17 cellular contexts compared by ENCODE assay signal in the genomic region with DNA sequence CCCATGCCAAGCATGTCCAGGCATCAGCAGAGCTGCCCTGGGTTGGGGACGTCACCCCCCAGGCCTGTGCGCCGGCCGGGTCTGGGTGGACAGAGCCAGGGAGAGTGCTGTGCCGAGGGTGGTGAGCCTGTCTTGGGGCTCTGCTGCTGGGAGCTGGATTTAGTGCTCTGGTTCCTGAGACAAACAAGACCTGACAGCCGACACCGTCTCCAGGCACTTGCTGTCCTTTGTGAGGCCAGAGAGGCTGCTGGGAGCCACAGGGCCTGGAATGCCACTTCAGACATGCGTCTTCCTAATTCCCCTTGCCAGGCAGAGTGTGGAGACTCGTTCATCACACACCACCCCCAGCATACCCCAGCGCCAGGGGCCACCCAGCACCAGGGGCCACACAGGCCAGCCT.
DNase-seq lines count a peak whose midpoint lies in the region; ATAC-seq and TF ChIP-seq lines count a peak whose summit lies in the region.
"Had no signal": no experiment of that assay in that cellular context is flagged by ENCODE, and none has a peak within 500 bp of the region (broad histone marks: within the 10 kb centered on the region; RNA-seq: fewer than 3 reads in every experiment).

No MANE protein-coding gene starts in this region.

- peaks cover 40% of the 10 kb centered on the region for H3K36me3 ChIP-seq in cardiac muscle cell
- H3K36me3 ChIP-seq in mesodermal cell (ENCODE audit: control insufficient read depth, insufficient read depth, low read length): peaks cover 65% of the 10 kb centered on the region

- H3K4me1 ChIP-seq in cardiac muscle cell (ENCODE audit: low read depth) (peaks cover 20% of the 10 kb centered on the region), mesodermal cell (ENCODE audit: control insufficient read depth, insufficient read depth, low read length, poor library complexity, severe bottlenecking) (peaks cover 4% of the 10 kb centered on the region)
- H3K4me1 ChIP-seq: A549 had no signal

- no peaks in the 10 kb centered on the region for H3K27me3 ChIP-seq in cardiac muscle cell
- H3K27me3 ChIP-seq: SJSA1 had no signal

- peak overlapping the region; percentile 60; the same call in 1 of the 2 replicates for H3K27ac Mint-ChIP-seq in WTC11
- H3K27ac Mint-ChIP-seq in stimulated activated effector memory CD8-positive, alpha-beta T cell treated with anti-CD3 and anti-CD28 coated beads, Interleukin-12 subunit alpha, Interleukin-12 subunit beta, amount 100 ng/mL, for 72 hours: peak overlapping the region; percentile 34

- POLR2A ChIA-PET in WTC11 (lab: Charles Lee): no interaction called here

- ATAC-seq in WTC11 (no peak), sciatic nerve (no peak)
- no peak for ATAC-seq in stimulated activated effector memory CD8-positive, alpha-beta T cell treated with anti-CD3 and anti-CD28 coated beads, Interleukin-12 subunit alpha, Interleukin-12 subunit beta, amount 100 ng/mL, for 72 hours
- ATAC-seq: A549 had no signal

- no peak overlapping the region for H3K4me3 Mint-ChIP-seq in WTC11
- no peak overlapping the region for H3K4me3 Mint-ChIP-seq in stimulated activated effector memory CD8-positive, alpha-beta T cell treated with anti-CD3 and anti-CD28 coated beads, Interleukin-12 subunit alpha, Interleukin-12 subunit beta, amount 100 ng/mL, for 72 hours

- H3K27ac ChIP-seq in cardiac muscle cell: peak overlapping the region; percentile 99
- H3K27ac ChIP-seq in mesodermal cell (ENCODE audit: low read depth, low read length, severe bottlenecking): peak overlapping the region; percentile 29
- H3K27ac ChIP-seq: A549, C4-2B, SJSA1 had no signal

- no peak overlapping the region for H3K4me3 ChIP-seq in cardiac muscle cell
- no peak overlapping the region for H3K4me3 ChIP-seq in mesodermal cell (ENCODE audit: extremely low read depth, insufficient read depth, low read length, poor library complexity, severe bottlenecking)
- H3K4me3 ChIP-seq: A549, SJSA1 had no signal

- DNase-seq in cardiac muscle cell (ENCODE audit: low read depth in 1 of 2, low spot score in 1 of 2) (no peak), cardiac septum (ENCODE audit: low spot score) (no peak), WTC11 (ENCODE audit: low spot score) (no peak), sciatic nerve (ENCODE audit: low spot score) (no peak), head of caudate nucleus (no peak)
- no peak for DNase-seq in stimulated activated effector memory CD8-positive, alpha-beta T cell treated with anti-CD3 and anti-CD28 coated beads, Interleukin-12 subunit alpha, Interleukin-12 subunit beta, amount 100 ng/mL, for 72 hours (ENCODE audit: low spot score in 2 of 2)
- no peak for DNase-seq in activated CD4-positive, alpha-beta T cell treated with anti-CD3 and anti-CD28 coated beads, Interleukin-2, amount 50 U/mL, for 48 hours
- DNase-seq: DMS153, NCI-H1105, NCI-H1694, NCI-H226, NCI-H69, OCI-M1 had no signal

- no peaks in the 10 kb centered on the region for H3K27me3 Mint-ChIP-seq in WTC11 (ENCODE audit: low read depth)

- 94 to 96% methylated on average over 7 to 8 of the region's 10 CpGs for WGBS in mesodermal cell (ENCODE audit: insufficient coverage in 2 of 2), 2 experiments

- H3K36me3 Mint-ChIP-seq in WTC11: peaks cover 22% of the 10 kb centered on the region
- H3K36me3 Mint-ChIP-seq in stimulated activated effector memory CD8-positive, alpha-beta T cell treated with anti-CD3 and anti-CD28 coated beads, Interleukin-12 subunit alpha, Interleukin-12 subunit beta, amount 100 ng/mL, for 72 hours: peaks cover 59% of the 10 kb centered on the region

- TF ChIP-seq CTCF in cardiac muscle cell (IDR thresholded peaks at IDR 0.05; ENCODE audit: low read depth, low read length) (no peak), WTC11 (IDR thresholded peaks at IDR 0.05) (no peak)

- H3K4me1 Mint-ChIP-seq in WTC11: peaks cover 18% of the 10 kb centered on the region
- H3K4me1 Mint-ChIP-seq in stimulated activated effector memory CD8-positive, alpha-beta T cell treated with anti-CD3 and anti-CD28 coated beads, Interleukin-12 subunit alpha, Interleukin-12 subunit beta, amount 100 ng/mL, for 72 hours: peaks cover 36% of the 10 kb centered on the region

- CTCF ChIA-PET in WTC11 (lab: Charles Lee): interaction anchor here (0.8 to 2.4 kb wide), 5 partner anchors 20 to 103 kb away, joined by 3 to 9 read pairs (median 5); no protein-coding TSS in a partner anchor

- no peaks in the 10 kb centered on the region for H3K9me3 Mint-ChIP-seq in WTC11
- no peaks in the 10 kb centered on the region for H3K9me3 Mint-ChIP-seq in stimulated activated effector memory CD8-positive, alpha-beta T cell treated with anti-CD3 and anti-CD28 coated beads, Interleukin-12 subunit alpha, Interleukin-12 subunit beta, amount 100 ng/mL, for 72 hours

- H3K9me3 ChIP-seq in cardiac muscle cell (ENCODE audit: low read depth) (no peaks in the 10 kb centered on the region), mesodermal cell (ENCODE audit: control insufficient read depth, low read length) (no peaks in the 10 kb centered on the region)
- H3K9me3 ChIP-seq: A549, SJSA1 had no signal

- intact Hi-C loops in cardiac septum (cut with DNase I): no loop called here
- intact Hi-C loops in sciatic nerve (cut with DNase I): loop anchor here (10.0 kb wide), 1 partner anchor 80 kb away; no protein-coding TSS in a partner anchor
- intact Hi-C loops in head of caudate nucleus (cut with DNase I): loop anchor here (5.0 kb wide), 1 partner anchor 77 kb away; no protein-coding TSS in a partner anchor

TF ChIP-seq in WTC11, 78 proteins besides CTCF, POLR2A, EP300 and RAD21 (continues in another document):
- TF ChIP-seq ELF4 (CRISPR knock-in tag; IDR thresholded peaks at IDR 0.05; ENCODE audit: low read depth) (no peak), HMGA2 (CRISPR knock-in tag; IDR thresholded peaks at IDR 0.05) (no peak), ETV6 (CRISPR knock-in tag; IDR thresholded peaks at IDR 0.05) (no peak), MYBL2 (CRISPR knock-in tag; IDR thresholded peaks at IDR 0.05) (no peak), RORB (CRISPR knock-in tag; IDR thresholded peaks at IDR 0.05) (no peak), RELA (CRISPR knock-in tag; IDR thresholded peaks at IDR 0.05; ENCODE audit: borderline replicate concordance) (no peak), EMX1 (CRISPR knock-in tag; IDR thresholded peaks at IDR 0.05) (no peak), GTF2I (CRISPR knock-in tag; conservative IDR thresholded peaks at IDR 0.05) (no peak)
- TF ChIP-seq, protein P1, sequence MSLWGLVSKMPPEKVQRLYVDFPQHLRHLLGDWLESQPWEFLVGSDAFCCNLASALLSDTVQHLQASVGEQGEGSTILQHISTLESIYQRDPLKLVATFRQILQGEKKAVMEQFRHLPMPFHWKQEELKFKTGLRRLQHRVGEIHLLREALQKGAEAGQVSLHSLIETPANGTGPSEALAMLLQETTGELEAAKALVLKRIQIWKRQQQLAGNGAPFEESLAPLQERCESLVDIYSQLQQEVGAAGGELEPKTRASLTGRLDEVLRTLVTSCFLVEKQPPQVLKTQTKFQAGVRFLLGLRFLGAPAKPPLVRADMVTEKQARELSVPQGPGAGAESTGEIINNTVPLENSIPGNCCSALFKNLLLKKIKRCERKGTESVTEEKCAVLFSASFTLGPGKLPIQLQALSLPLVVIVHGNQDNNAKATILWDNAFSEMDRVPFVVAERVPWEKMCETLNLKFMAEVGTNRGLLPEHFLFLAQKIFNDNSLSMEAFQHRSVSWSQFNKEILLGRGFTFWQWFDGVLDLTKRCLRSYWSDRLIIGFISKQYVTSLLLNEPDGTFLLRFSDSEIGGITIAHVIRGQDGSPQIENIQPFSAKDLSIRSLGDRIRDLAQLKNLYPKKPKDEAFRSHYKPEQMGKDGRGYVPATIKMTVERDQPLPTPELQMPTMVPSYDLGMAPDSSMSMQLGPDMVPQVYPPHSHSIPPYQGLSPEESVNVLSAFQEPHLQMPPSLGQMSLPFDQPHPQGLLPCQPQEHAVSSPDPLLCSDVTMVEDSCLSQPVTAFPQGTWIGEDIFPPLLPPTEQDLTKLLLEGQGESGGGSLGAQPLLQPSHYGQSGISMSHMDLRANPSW (CRISPR knock-in tag; conservative IDR thresholded peaks at IDR 0.05; ENCODE audit: low read depth): no peak
- TF ChIP-seq, protein P2, sequence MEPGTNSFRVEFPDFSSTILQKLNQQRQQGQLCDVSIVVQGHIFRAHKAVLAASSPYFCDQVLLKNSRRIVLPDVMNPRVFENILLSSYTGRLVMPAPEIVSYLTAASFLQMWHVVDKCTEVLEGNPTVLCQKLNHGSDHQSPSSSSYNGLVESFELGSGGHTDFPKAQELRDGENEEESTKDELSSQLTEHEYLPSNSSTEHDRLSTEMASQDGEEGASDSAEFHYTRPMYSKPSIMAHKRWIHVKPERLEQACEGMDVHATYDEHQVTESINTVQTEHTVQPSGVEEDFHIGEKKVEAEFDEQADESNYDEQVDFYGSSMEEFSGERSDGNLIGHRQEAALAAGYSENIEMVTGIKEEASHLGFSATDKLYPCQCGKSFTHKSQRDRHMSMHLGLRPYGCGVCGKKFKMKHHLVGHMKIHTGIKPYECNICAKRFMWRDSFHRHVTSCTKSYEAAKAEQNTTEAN (CRISPR knock-in tag; IDR thresholded peaks at IDR 0.05): no peak
- TF ChIP-seq, protein P3, sequence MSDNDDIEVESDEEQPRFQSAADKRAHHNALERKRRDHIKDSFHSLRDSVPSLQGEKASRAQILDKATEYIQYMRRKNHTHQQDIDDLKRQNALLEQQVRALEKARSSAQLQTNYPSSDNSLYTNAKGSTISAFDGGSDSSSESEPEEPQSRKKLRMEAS (CRISPR knock-in tag; IDR thresholded peaks at IDR 0.05): no peak
